1 cellular context compared by ENCODE assay signal in genomic region chr6:129555206-129555832, GRCh38.
TF ChIP-seq lines count a peak whose summit lies in the region.

No MANE protein-coding gene starts in this region.

TF ChIP-seq in HEK293T, 16 proteins besides CTCF, POLR2A, EP300 and RAD21 (continued from another document):
- TF ChIP-seq ELF4 (IDR thresholded peaks at IDR 0.05) (no peak), FOXM1 (IDR thresholded peaks at IDR 0.05; ENCODE audit: borderline replicate concordance) (no peak), CTBP1 (IDR thresholded peaks at IDR 0.05; ENCODE audit: borderline replicate concordance) (no peak), ARNT (IDR thresholded peaks at IDR 0.05) (no peak), HDGF (IDR thresholded peaks at IDR 0.05; ENCODE audit: borderline replicate concordance) (no peak), FOXA1 (IDR thresholded peaks at IDR 0.05) (no peak), PKNOX1 (IDR thresholded peaks at IDR 0.05) (no peak), ZNF384 (IDR thresholded peaks at IDR 0.05) (no peak), LEF1 (IDR thresholded peaks at IDR 0.05; ENCODE audit: borderline replicate concordance) (no peak), BHLHE40 (IDR thresholded peaks at IDR 0.05; ENCODE audit: borderline replicate concordance) (no peak)
